ENCODE assay signal across 21 cellular contexts in genomic region chr15:36469567-36469966, GRCh38.
DNase-seq lines count a peak whose midpoint lies in the region; TF ChIP-seq lines count a peak whose summit lies in the region.
"Had no signal": no experiment of that assay in that cellular context is flagged by ENCODE, and none has a peak within 500 bp of the region (broad histone marks: within the 10 kb centered on the region; RNA-seq: fewer than 3 reads in every experiment).

No MANE protein-coding gene starts in this region.

- no peaks in the 10 kb centered on the region for H3K27me3 ChIP-seq in SJSA1 (replicated peaks)
- H3K27me3 ChIP-seq: BE2C, neutrophil, Peyer's patch had no signal

- H3K4me1 ChIP-seq in SJSA1 (replicated peaks): peaks cover 16% of the 10 kb centered on the region
- H3K4me1 ChIP-seq: BE2C, Peyer's patch had no signal

- DNase-seq in ELR (ENCODE audit: low read depth): peak; percentile 51
- peak in 1 of 2 experiments; percentile 36 for DNase-seq in SJSA1 (ENCODE audit: low read depth in 1 of 2, low spot score in 2 of 2)
- DNase-seq in epithelial cell of prostate (ENCODE audit: low read depth, low spot score): no peak
- DNase-seq in myocyte (ENCODE audit: low read depth): peak; percentile 8
- DNase-seq in activated naive CD4-positive, alpha-beta T cell treated with Interleukin-2 at 50 U/mL for 16 hours: no peak
- no peak for DNase-seq in activated CD8-positive, alpha-beta memory T cell treated with anti-CD3 and anti-CD28 coated beads, Interleukin-2, amount 50 U/mL, for 48 hours
- DNase-seq in SKM-1 treated with dmso at 0.1 percent for 144 hours (lab: John Stamatoyannopoulos, UW; ENCODE audit: unreplicated experiment): no peak
- no peak for DNase-seq in GM10266 (ENCODE audit: extremely low spot score)
- DNase-seq: activated CD4-positive, alpha-beta T cell treated with anti-CD3 and anti-CD28 coated beads, Interleukin-2, amount 50 U/mL, for 4 hours; activated naive CD8-positive, alpha-beta T cell treated with anti-CD3 and anti-CD28 coated beads for 36 hours; activated T-cell treated with anti-CD3 and anti-CD28 coated beads, Interleukin-2, amount 50 U/mL, for 24 hours; BE2C; glutamatergic neuron; immature natural killer cell; NCI-H1092 treated with DMSO at 0.1 percent for 48 hours; NCI-H748 treated with DMSO at 0.1 percent for 48 hours; Peyer's patch; stimulated activated CD4-positive, alpha-beta T cell treated with anti-CD3 and anti-CD28 coated beads, Interleukin-4, amount 100 ng/mL, for 24 hours; stimulated activated CD8-positive, alpha-beta memory T cell treated with anti-CD3 and anti-CD28 coated beads, Interleukin-4, amount 100 ng/mL, for 48 hours had no signal

- H3K27ac ChIP-seq in SJSA1: peak overlapping the region; percentile 44
- H3K27ac ChIP-seq in epithelial cell of prostate: peak overlapping the region; percentile 36
- H3K27ac ChIP-seq: neutrophil, Peyer's patch had no signal

- TF ChIP-seq CTCF in GM10266 (IDR thresholded peaks at IDR 0.05; ENCODE audit: control insufficient read depth, insufficient read depth, low read depth, missing control alignments): no peak

- H3K9me3 ChIP-seq in SJSA1 (replicated peaks): no peaks in the 10 kb centered on the region
- H3K9me3 ChIP-seq: BE2C, neutrophil, Peyer's patch had no signal

- no peaks in the 10 kb centered on the region for H3K36me3 ChIP-seq in SJSA1
- H3K36me3 ChIP-seq: BE2C, neutrophil, Peyer's patch had no signal

- H3K4me3 ChIP-seq in SJSA1: no peak overlapping the region
- H3K4me3 ChIP-seq: K562, Peyer's patch had no signal

Comparison
In these comparisons a context has a peak if more than half of its experiments do, and no peak if none do; other contexts are left out.
1. DNase-seq: peak in ELR (single experiment) and myocyte (single experiment); none in epithelial cell of prostate (single experiment), activated naive CD4-positive, alpha-beta T cell treated with Interleukin-2 at 50 U/mL for 16 hours (single experiment), activated CD8-positive, alpha-beta memory T cell treated with anti-CD3 and anti-CD28 coated beads, Interleukin-2, amount 50 U/mL, for 48 hours (single experiment), SKM-1 treated with dmso at 0.1 percent for 144 hours (single experiment) and GM10266 (single experiment).